In genomic region chr10:34474060-34474376, GRCh38 we compare ENCODE assay signal across 1 cellular context.
TF ChIP-seq lines count a peak whose summit lies in the region.

No MANE protein-coding gene starts in this region.

TF ChIP-seq in HEK293, 187 proteins besides CTCF, POLR2A, EP300 and RAD21 (continued from another document):
- no peak for TF ChIP-seq BCL6B (tag by site-specific recombination; IDR thresholded peaks at IDR 0.05)
- peak; percentile 35; the same call in 1 of the 2 replicates for TF ChIP-seq SP7 (tag by site-specific recombination; IDR thresholded peaks at IDR 0.05)
- peak; percentile 76; the same call in 1 of the 2 replicates for TF ChIP-seq TSHZ1 (tag by site-specific recombination; IDR thresholded peaks at IDR 0.05; ENCODE audit: borderline replicate concordance)
- no peak for TF ChIP-seq ZNF747 (tag by site-specific recombination; IDR thresholded peaks at IDR 0.05)
- TF ChIP-seq SP2 (tag by site-specific recombination; IDR thresholded peaks at IDR 0.05) = no peak
- no peak for TF ChIP-seq KLF17 (tag by site-specific recombination; IDR thresholded peaks at IDR 0.05)
- peak; percentile 64 for TF ChIP-seq ATF2 (tag by site-specific recombination; IDR thresholded peaks at IDR 0.05; ENCODE audit: low read depth)
- TF ChIP-seq SCRT2 (tag by site-specific recombination; IDR thresholded peaks at IDR 0.05) = peak; percentile 77
- TF ChIP-seq ZNF366 (tag by site-specific recombination; conservative IDR thresholded peaks at IDR 0.05) = no peak
- TF ChIP-seq ZNF138 (tag by site-specific recombination; IDR thresholded peaks at IDR 0.05; ENCODE audit: borderline replicate concordance) = no peak
- no peak for TF ChIP-seq ZNF488 (tag by site-specific recombination; IDR thresholded peaks at IDR 0.05)
- no peak for TF ChIP-seq FEZF1 (tag by site-specific recombination; IDR thresholded peaks at IDR 0.05)
- no peak; the same call in 1 of the 2 replicates for TF ChIP-seq ZSCAN4 (tag by site-specific recombination; IDR thresholded peaks at IDR 0.05)
- no peak for TF ChIP-seq ZNF670 (tag by site-specific recombination; IDR thresholded peaks at IDR 0.05; ENCODE audit: low read depth)
- TF ChIP-seq YY1 (tag by site-specific recombination; IDR thresholded peaks at IDR 0.05) = no peak
- no peak for TF ChIP-seq PRDM2 (tag by site-specific recombination; IDR thresholded peaks at IDR 0.05; ENCODE audit: borderline replicate concordance)
- TF ChIP-seq ZBTB21 (tag by site-specific recombination; IDR thresholded peaks at IDR 0.05) = peak; percentile 80
- no peak for TF ChIP-seq ZNF114 (tag by site-specific recombination; IDR thresholded peaks at IDR 0.05)
- no peak for TF ChIP-seq GLI4 (tag by site-specific recombination; IDR thresholded peaks at IDR 0.05)
- TF ChIP-seq ZNF214 (tag by site-specific recombination; IDR thresholded peaks at IDR 0.05; ENCODE audit: borderline replicate concordance) = no peak
- no peak for TF ChIP-seq GLI2 (tag by site-specific recombination; IDR thresholded peaks at IDR 0.05; ENCODE audit: borderline replicate concordance, low read depth)
- no peak for TF ChIP-seq AEBP2 (tag by site-specific recombination; IDR thresholded peaks at IDR 0.05; ENCODE audit: borderline replicate concordance)
- no peak for TF ChIP-seq ZNF768 (tag by site-specific recombination; IDR thresholded peaks at IDR 0.05)
- no peak for TF ChIP-seq KLF9 (tag by site-specific recombination; IDR thresholded peaks at IDR 0.05; ENCODE audit: low read depth)
- TF ChIP-seq ZSCAN23 (tag by site-specific recombination; IDR thresholded peaks at IDR 0.05) = no peak
- TF ChIP-seq ZNF311 (tag by site-specific recombination; IDR thresholded peaks at IDR 0.05; ENCODE audit: borderline replicate concordance) = no peak
- no peak for TF ChIP-seq ZBTB8A (tag by site-specific recombination; IDR thresholded peaks at IDR 0.05)
- TF ChIP-seq KLF16 (tag by site-specific recombination; IDR thresholded peaks at IDR 0.05) = no peak
- TF ChIP-seq ZNF629 (tag by site-specific recombination; IDR thresholded peaks at IDR 0.05) = peak; percentile 88
- no peak for TF ChIP-seq HOXC10 (CRISPR knock-in tag; IDR thresholded peaks at IDR 0.05)
- no peak for TF ChIP-seq KLF10 (tag by site-specific recombination; IDR thresholded peaks at IDR 0.05)
- no peak for TF ChIP-seq MZF1 (tag by site-specific recombination; IDR thresholded peaks at IDR 0.05; ENCODE audit: borderline replicate concordance)
- no peak for TF ChIP-seq ZNF354C (tag by site-specific recombination; IDR thresholded peaks at IDR 0.05; ENCODE audit: borderline replicate concordance, low read depth)
- no peak for TF ChIP-seq ZBTB49 (tag by site-specific recombination; IDR thresholded peaks at IDR 0.05; ENCODE audit: low read depth)
